12 cellular contexts compared by ENCODE assay signal in the genomic region with DNA sequence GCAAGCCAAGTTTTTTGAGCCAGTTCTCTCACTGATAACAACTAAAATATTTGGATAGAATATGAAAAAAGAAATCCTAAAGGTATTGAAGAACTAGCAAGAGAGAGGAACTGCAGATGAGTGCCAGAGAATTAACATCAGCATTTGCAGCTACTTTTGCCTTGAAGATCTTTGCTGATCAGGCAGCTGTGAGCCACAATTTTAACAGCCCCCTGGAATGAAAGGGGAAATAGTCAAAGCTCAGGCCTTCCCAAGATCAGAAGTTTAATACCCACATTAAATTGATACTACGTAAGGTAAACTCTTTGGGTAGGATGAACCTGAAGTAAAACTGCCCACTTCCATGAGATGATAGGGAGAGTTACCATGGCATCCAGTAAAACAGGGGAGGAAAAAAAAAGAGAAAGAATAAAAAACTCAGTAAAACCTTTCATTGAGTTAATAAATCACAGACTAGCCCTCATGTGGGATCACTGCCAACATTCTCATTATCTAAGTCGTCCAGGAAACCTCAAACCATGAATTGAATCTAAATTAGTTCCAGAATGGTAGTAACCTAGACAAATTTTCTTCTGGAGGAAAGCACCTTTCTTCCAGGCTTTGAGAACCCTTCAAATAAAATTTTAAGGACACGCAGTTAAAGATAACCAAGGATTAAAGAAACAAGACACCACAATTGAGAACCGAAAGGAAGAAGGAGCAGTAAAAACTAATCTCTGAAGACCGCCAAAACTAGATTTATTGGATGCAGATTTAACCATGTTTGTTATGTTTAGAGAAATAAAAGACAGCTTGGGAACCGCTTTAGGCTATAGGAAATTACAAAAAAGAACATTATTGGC. TPM values are rescaled to one million over a fixed set of nuclear protein-coding genes. Genes with fewer than 3 reads are reported as not detected.
DNase-seq lines count a peak whose midpoint lies in the region; ATAC-seq and TF ChIP-seq lines count a peak whose summit lies in the region.
"Had no signal": no experiment of that assay in that cellular context is flagged by ENCODE, and none has a peak within 500 bp of the region (broad histone marks: within the 10 kb centered on the region; RNA-seq: fewer than 3 reads in every experiment).

No MANE protein-coding gene starts in this region.

- no peaks in the 10 kb centered on the region for H3K23me2 ChIP-seq in H9 (ENCODE audit: insufficient read length, low read depth, low read length, poor library complexity, severe bottlenecking)

- no peak overlapping the region for H3K27ac ChIP-seq in H9 (ENCODE audit: insufficient read length, low read depth, low read length)
- H3K27ac ChIP-seq: foreskin keratinocyte, psoas muscle had no signal

- no peak overlapping the region for H2BK5ac ChIP-seq in H9 (ENCODE audit: insufficient read length, low read length)

- no peak overlapping the region for H4K8ac ChIP-seq in H9 (replicated peaks; ENCODE audit: insufficient read length, low read depth, low read length)

- no peak overlapping the region for H3T11ph ChIP-seq in H9 (ENCODE audit: low read length)

- ATAC-seq in activated CD8-positive, alpha-beta T cell treated with anti-CD3 and anti-CD28 coated beads, Interleukin-2, amount 10 ng/mL, durations not matched to agents 7 days and 5 days = no peak
- ATAC-seq in GM21367 (IDR thresholded peaks at IDR 0.05; ENCODE audit: unreplicated experiment) (no peak), GM19455 (IDR thresholded peaks at IDR 0.05; ENCODE audit: unreplicated experiment) (no peak)
- ATAC-seq: foreskin keratinocyte, psoas muscle had no signal

- DNase-seq in AG04449 (ENCODE audit: low read depth, low spot score) (peak; percentile 46), HFFc6 (peak; percentile 83), amniotic epithelial cell (ENCODE audit: low read depth) (peak; percentile 86), kidney tubule cell (ENCODE audit: low spot score) (peak; percentile 87), H9 (no peak)
- no peak for DNase-seq in activated CD8-positive, alpha-beta T cell treated with anti-CD3 and anti-CD28 coated beads, Interleukin-2, amount 10 ng/mL, durations not matched to agents 7 days and 5 days
- DNase-seq: DND-41, psoas muscle, SHP77 treated with DMSO at 0.1 percent for 48 hours had no signal

- H3K27ac Mint-ChIP-seq in HFFc6 (peak overlapping the region; percentile 84), H9 (no peak overlapping the region)
- H3K27ac Mint-ChIP-seq in activated CD8-positive, alpha-beta T cell treated with anti-CD3 and anti-CD28 coated beads, Interleukin-2, amount 10 ng/mL, durations not matched to agents 7 days and 5 days = no peak overlapping the region

- no peak overlapping the region for H2BK12ac ChIP-seq in H9 (ENCODE audit: insufficient read length, low read depth, low read length)

- H2BK20ac ChIP-seq in H9 (ENCODE audit: low read depth, low read length, poor library complexity, severe bottlenecking) = no peak overlapping the region

- TF ChIP-seq CTCF in AG04449 (IDR thresholded peaks at IDR 0.05; ENCODE audit: insufficient read depth, low read length, missing control alignments) = no peak
- no peak for TF ChIP-seq CTCF in HFFc6 (IDR thresholded peaks at IDR 0.05)
- TF ChIP-seq CTCF in H9 (conservative IDR thresholded peaks at IDR 0.05) = no peak

- H3K14ac ChIP-seq in H9 (ENCODE audit: insufficient read depth, low read length) = no peak overlapping the region

- H3K9ac ChIP-seq in H9 (ENCODE audit: extremely low read depth, insufficient read length, low read length) = no peak overlapping the region

- H3K4me1 ChIP-seq in H9 (ENCODE audit: insufficient read depth, low read length) = no peaks in the 10 kb centered on the region
- H3K4me1 ChIP-seq: psoas muscle had no signal

- no peak overlapping the region for H3K18ac ChIP-seq in H9 (ENCODE audit: insufficient read length, low read depth, low read length)

- no peaks in the 10 kb centered on the region for H4K20me1 ChIP-seq in H9 (ENCODE audit: control insufficient read depth, insufficient read depth, insufficient read length)

- no peak overlapping the region for H2AK5ac ChIP-seq in H9 (ENCODE audit: insufficient read length, low read length)

- POLR2A ChIA-PET in AG04449 (lab: Yijun Ruan, JAX) = no interaction called here
- POLR2A ChIA-PET in activated CD8-positive, alpha-beta T cell treated with anti-CD3 and anti-CD28 coated beads, Interleukin-2, amount 10 ng/mL, durations not matched to agents 7 days and 5 days (lab: Charles Lee) = no interaction called here

- H3K36me3 Mint-ChIP-seq in HFFc6 (ENCODE audit: low read depth) (peaks cover 10% of the 10 kb centered on the region; the same call in 1 of the 2 replicates), H9 (ENCODE audit: insufficient read depth in 1 of 3, low read depth in 3 of 3) (no peaks in the 10 kb centered on the region)
- peaks cover 2% of the 10 kb centered on the region for H3K36me3 Mint-ChIP-seq in activated CD8-positive, alpha-beta T cell treated with anti-CD3 and anti-CD28 coated beads, Interleukin-2, amount 10 ng/mL, durations not matched to agents 7 days and 5 days (ENCODE audit: low read depth)

- H3K23ac ChIP-seq in H9 (ENCODE audit: insufficient read length, low read depth, low read length) = no peak overlapping the region

- no peak overlapping the region for H2BK15ac ChIP-seq in H9 (ENCODE audit: low read depth, low read length)

- H3K9me3 Mint-ChIP-seq in HFFc6 = no peaks in the 10 kb centered on the region
- H3K9me3 Mint-ChIP-seq in activated CD8-positive, alpha-beta T cell treated with anti-CD3 and anti-CD28 coated beads, Interleukin-2, amount 10 ng/mL, durations not matched to agents 7 days and 5 days (ENCODE audit: insufficient read depth) = no peaks in the 10 kb centered on the region
- no peaks in the 10 kb centered on the region for H3K9me3 Mint-ChIP-seq in H9

- H3K79me1 ChIP-seq in H9 (ENCODE audit: insufficient read depth, low read depth, low read length, poor library complexity, severe bottlenecking) = no peaks in the 10 kb centered on the region

- no peaks in the 10 kb centered on the region for H3K27me3 ChIP-seq in H9 (ENCODE audit: insufficient read depth, low read length)
- H3K27me3 ChIP-seq: foreskin keratinocyte had no signal

- no peak overlapping the region for H3K56ac ChIP-seq in H9 (ENCODE audit: insufficient read length, low read depth, low read length)

- no peak overlapping the region for H3K4ac ChIP-seq in H9 (ENCODE audit: low read depth, low read length)

- no CpG with 5 or more reads among the region's 6 CpGs for WGBS in H9 (ENCODE audit: extremely low coverage, insufficient read length, low lambda C conversion rate)

- CTCF ChIA-PET in AG04449 (lab: Yijun Ruan, JAX) = interaction anchor here (0.9 to 2.1 kb wide), 3 partner anchors 10 to 231 kb away, joined by 3 to 6 read pairs (median 3); partner anchors contain the start of gene ECHDC2
- CTCF ChIA-PET in activated CD8-positive, alpha-beta T cell treated with anti-CD3 and anti-CD28 coated beads, Interleukin-2, amount 10 ng/mL, durations not matched to agents 7 days and 5 days (lab: Charles Lee) = no interaction called here

- no peak overlapping the region for H3K4me2 ChIP-seq in H9 (ENCODE audit: insufficient read depth, insufficient read length, low read length)

- no peak overlapping the region for H2AFZ ChIP-seq in H9 (ENCODE audit: low read length)

- no peak overlapping the region for H4K91ac ChIP-seq in H9 (ENCODE audit: insufficient read length, low read depth, low read length)

- H3K9me3 ChIP-seq in H9 (ENCODE audit: control insufficient read depth, low read depth, low read length) = no peaks in the 10 kb centered on the region
- H3K9me3 ChIP-seq: psoas muscle had no signal

- no peak overlapping the region for H2BK120ac ChIP-seq in H9 (ENCODE audit: low read depth, low read length, poor library complexity, severe bottlenecking)

- H3K4me3 Mint-ChIP-seq in HFFc6 = peak overlapping the region; percentile 75
- H3K4me3 Mint-ChIP-seq in activated CD8-positive, alpha-beta T cell treated with anti-CD3 and anti-CD28 coated beads, Interleukin-2, amount 10 ng/mL, durations not matched to agents 7 days and 5 days = no peak overlapping the region
- H3K4me3 Mint-ChIP-seq in H9 = no peak overlapping the region

- H3K4me1 Mint-ChIP-seq in HFFc6 (ENCODE audit: low read depth) (peaks cover 16% of the 10 kb centered on the region), H9 (no peaks in the 10 kb centered on the region)
- no peaks in the 10 kb centered on the region for H3K4me1 Mint-ChIP-seq in activated CD8-positive, alpha-beta T cell treated with anti-CD3 and anti-CD28 coated beads, Interleukin-2, amount 10 ng/mL, durations not matched to agents 7 days and 5 days (ENCODE audit: low read depth)

- H3K27me3 Mint-ChIP-seq in HFFc6 (ENCODE audit: insufficient read depth) (no peaks in the 10 kb centered on the region; the same call in 1 of the 2 replicates), H9 (ENCODE audit: low read depth) (no peaks in the 10 kb centered on the region)
- no peaks in the 10 kb centered on the region for H3K27me3 Mint-ChIP-seq in activated CD8-positive, alpha-beta T cell treated with anti-CD3 and anti-CD28 coated beads, Interleukin-2, amount 10 ng/mL, durations not matched to agents 7 days and 5 days (ENCODE audit: low read depth)

- H3K79me2 ChIP-seq in H9 (ENCODE audit: insufficient read depth, low read length) = no peaks in the 10 kb centered on the region

- no peak overlapping the region for H4K5ac ChIP-seq in H9 (ENCODE audit: insufficient read length, low read depth, low read length)

- H3K4me3 ChIP-seq in AG04449 (ENCODE audit: low read depth, low read length) = no peak overlapping the region
- H3K4me3 ChIP-seq: psoas muscle had no signal

RNA-seq across cellular contexts. Expression of gene SCP2, which starts 28.3 kb away (rescaled TPM):
- 100 to 1,000 TPM; 122 to 159 (median 156) TPM for total RNA-seq in HFFc6 (2021; fragmentation: NEBNext Ultra II Directional; extraction: Animal tissue kit (Norgen Biotek cat#: 25700))
- 10 to 100 TPM; 87.2 to 95.9 TPM for total RNA-seq in activated CD8-positive, alpha-beta T cell treated with anti-CD3 and anti-CD28 coated beads, Interleukin-2, amount 10 ng/mL, durations not matched to agents 7 days and 5 days
- 48.8 and 57.2 TPM in 2 replicates for total RNA-seq in H9 (2021)

RNA-seq across cellular contexts. Expression of gene ECHDC2, which starts 33.8 kb away (rescaled TPM):
- 10 to 100 TPM; 12.2 to 28.1 (median 23.6) TPM for total RNA-seq in HFFc6 (2021; fragmentation: NEBNext Ultra II Directional; extraction: Animal tissue kit (Norgen Biotek cat#: 25700))
- 10 to 100 TPM; 30.0 to 35.3 TPM for total RNA-seq in activated CD8-positive, alpha-beta T cell treated with anti-CD3 and anti-CD28 coated beads, Interleukin-2, amount 10 ng/mL, durations not matched to agents 7 days and 5 days
- total RNA-seq in H9 (2021) = 30.6 and 31.2 TPM in 2 replicates

Comparison
In these comparisons a context has a peak if more than half of its experiments do, and no peak if none do; other contexts are left out.
1. DNase-seq: peak in AG04449 (single experiment), HFFc6 (single experiment), amniotic epithelial cell (single experiment) and kidney tubule cell (single experiment); none in activated CD8-positive, alpha-beta T cell treated with anti-CD3 and anti-CD28 coated beads, Interleukin-2, amount 10 ng/mL, durations not matched to agents 7 days and 5 days (single experiment) and H9 (single experiment).